18 cellular contexts compared by ENCODE assay signal in genomic region chr6:35173068-35174042, GRCh38. TPM values are rescaled to one million over a fixed set of nuclear protein-coding genes. Genes with fewer than 3 reads are reported as not detected.
DNase-seq lines count a peak whose midpoint lies in the region; ATAC-seq and TF ChIP-seq lines count a peak whose summit lies in the region.
"Had no signal": no experiment of that assay in that cellular context is flagged by ENCODE, and none has a peak within 500 bp of the region (broad histone marks: within the 10 kb centered on the region; RNA-seq: fewer than 3 reads in every experiment).

No MANE protein-coding gene starts in this region.

- CTCF ChIA-PET in activated naive CD4-positive, alpha-beta T cell treated with anti-CD3 and anti-CD28 coated beads, Interleukin-2, amount 10 ng/mL, durations not matched to agents 7 days and 5 days (lab: Charles Lee): interaction anchor here (1.5 to 1.7 kb wide), 2 partner anchors 13 to 26 kb away, joined by 5 read pairs; no protein-coding TSS in a partner anchor
- CTCF ChIA-PET in mammary epithelial cell (lab: Charles Lee; ENCODE audit: low non-redundant PET): no interaction called here

- no peak overlapping the region for H3K4me2 ChIP-seq in mammary epithelial cell (ENCODE audit: insufficient read depth, low read depth, low read length)
- H3K4me2 ChIP-seq: smooth muscle cell had no signal

- no peak overlapping the region for H3K27ac ChIP-seq in mammary epithelial cell (ENCODE audit: insufficient read depth, low read depth, low read length)

- no peaks in the 10 kb centered on the region for H3K36me3 Mint-ChIP-seq in activated naive CD4-positive, alpha-beta T cell treated with anti-CD3 and anti-CD28 coated beads, Interleukin-2, amount 10 ng/mL, durations not matched to agents 7 days and 5 days
- peaks cover 12% of the 10 kb centered on the region for H3K36me3 Mint-ChIP-seq in stimulated activated effector memory CD8-positive, alpha-beta T cell treated with anti-CD3 and anti-CD28 coated beads, Interleukin-12 subunit alpha, Interleukin-12 subunit beta, amount 100 ng/mL, for 72 hours
- peaks cover 5% of the 10 kb centered on the region for H3K36me3 Mint-ChIP-seq in T-helper 2 cell treated with Interferon-gamma antibody and Interleukin-4, amounts not matched to agents 5 μg/mL and 100 μg/mL, for 36 hours (ENCODE audit: low read depth)
- H3K36me3 Mint-ChIP-seq: activated naive CD4-positive, alpha-beta T cell treated with anti-CD3 and anti-CD28 coated beads, Interleukin-2, amount 50 U/mL, for 24 hours; immature natural killer cell had no signal

- H3K27me3 Mint-ChIP-seq in activated naive CD4-positive, alpha-beta T cell treated with anti-CD3 and anti-CD28 coated beads, Interleukin-2, amount 10 ng/mL, durations not matched to agents 7 days and 5 days: peaks cover 54% of the 10 kb centered on the region
- peaks cover 10% of the 10 kb centered on the region for H3K27me3 Mint-ChIP-seq in T-helper 2 cell treated with Interferon-gamma antibody and Interleukin-4, amounts not matched to agents 5 μg/mL and 100 μg/mL, for 36 hours (ENCODE audit: low read depth)
- H3K27me3 Mint-ChIP-seq: activated naive CD4-positive, alpha-beta T cell treated with anti-CD3 and anti-CD28 coated beads, Interleukin-2, amount 50 U/mL, for 24 hours had no signal

- DNase-seq in activated naive CD4-positive, alpha-beta T cell treated with anti-CD3 and anti-CD28 coated beads, Interleukin-2, amount 10 ng/mL, durations not matched to agents 7 days and 5 days: peak; percentile 23
- DNase-seq in activated naive CD4-positive, alpha-beta T cell treated with Interleukin-2 at 50 U/mL for 16 hours: no peak
- DNase-seq in NAMALWA (ENCODE audit: low spot score): peak; percentile 7
- DNase-seq in mammary epithelial cell: peak; percentile 69
- no peak for DNase-seq in stimulated activated effector memory CD8-positive, alpha-beta T cell treated with anti-CD3 and anti-CD28 coated beads, Interleukin-12 subunit alpha, Interleukin-12 subunit beta, amount 100 ng/mL, for 72 hours (ENCODE audit: low spot score in 2 of 2)
- no peak for DNase-seq in SIG-M5 treated with dmso at 0.1 percent for 504 hours (lab: John Stamatoyannopoulos, UW; ENCODE audit: unreplicated experiment)
- DNase-seq in T-helper 2 cell treated with Interferon-gamma antibody and Interleukin-4, amounts not matched to agents 5 μg/mL and 100 μg/mL, for 36 hours (ENCODE audit: low spot score): no peak
- DNase-seq: immature natural killer cell, NCI-H2029, NCI-H774, Right ventricle myocardium superior had no signal

- intact Hi-C loops in mammary epithelial cell (cut with micrococcal nuclease): no loop called here

- dilution Hi-C loops in mammary epithelial cell (cut with HindIII; ENCODE audit: low sequenced_read_pairs): no loop called here

- H3K9me3 Mint-ChIP-seq in activated naive CD4-positive, alpha-beta T cell treated with anti-CD3 and anti-CD28 coated beads, Interleukin-2, amount 10 ng/mL, durations not matched to agents 7 days and 5 days: peaks cover 5% of the 10 kb centered on the region
- H3K9me3 Mint-ChIP-seq in stimulated activated effector memory CD8-positive, alpha-beta T cell treated with anti-CD3 and anti-CD28 coated beads, Interleukin-12 subunit alpha, Interleukin-12 subunit beta, amount 100 ng/mL, for 72 hours: peaks cover 5% of the 10 kb centered on the region
- peaks cover 7% of the 10 kb centered on the region for H3K9me3 Mint-ChIP-seq in T-helper 2 cell treated with Interferon-gamma antibody and Interleukin-4, amounts not matched to agents 5 μg/mL and 100 μg/mL, for 36 hours
- H3K9me3 Mint-ChIP-seq: activated naive CD4-positive, alpha-beta T cell treated with anti-CD3 and anti-CD28 coated beads, Interleukin-2, amount 50 U/mL, for 24 hours had no signal

- no peak overlapping the region for H3K4me3 Mint-ChIP-seq in activated naive CD4-positive, alpha-beta T cell treated with anti-CD3 and anti-CD28 coated beads, Interleukin-2, amount 10 ng/mL, durations not matched to agents 7 days and 5 days
- H3K4me3 Mint-ChIP-seq in stimulated activated effector memory CD8-positive, alpha-beta T cell treated with anti-CD3 and anti-CD28 coated beads, Interleukin-12 subunit alpha, Interleukin-12 subunit beta, amount 100 ng/mL, for 72 hours: no peak overlapping the region
- no peak overlapping the region for H3K4me3 Mint-ChIP-seq in T-helper 2 cell treated with Interferon-gamma antibody and Interleukin-4, amounts not matched to agents 5 μg/mL and 100 μg/mL, for 36 hours
- H3K4me3 Mint-ChIP-seq: activated naive CD4-positive, alpha-beta T cell treated with anti-CD3 and anti-CD28 coated beads, Interleukin-2, amount 50 U/mL, for 24 hours had no signal

- peak; percentile 58 for ATAC-seq in stimulated activated effector memory CD8-positive, alpha-beta T cell treated with anti-CD3 and anti-CD28 coated beads, Interleukin-12 subunit alpha, Interleukin-12 subunit beta, amount 100 ng/mL, for 72 hours
- ATAC-seq in GM18870 (IDR thresholded peaks at IDR 0.05; ENCODE audit: unreplicated experiment): no peak

- H3K4me1 Mint-ChIP-seq in activated naive CD4-positive, alpha-beta T cell treated with anti-CD3 and anti-CD28 coated beads, Interleukin-2, amount 10 ng/mL, durations not matched to agents 7 days and 5 days: peaks cover 11% of the 10 kb centered on the region
- H3K4me1 Mint-ChIP-seq in stimulated activated effector memory CD8-positive, alpha-beta T cell treated with anti-CD3 and anti-CD28 coated beads, Interleukin-12 subunit alpha, Interleukin-12 subunit beta, amount 100 ng/mL, for 72 hours: peaks cover 28% of the 10 kb centered on the region
- H3K4me1 Mint-ChIP-seq in T-helper 2 cell treated with Interferon-gamma antibody and Interleukin-4, amounts not matched to agents 5 μg/mL and 100 μg/mL, for 36 hours (ENCODE audit: low read depth): peaks cover 10% of the 10 kb centered on the region
- H3K4me1 Mint-ChIP-seq: activated naive CD4-positive, alpha-beta T cell treated with anti-CD3 and anti-CD28 coated beads, Interleukin-2, amount 50 U/mL, for 24 hours had no signal

- no peaks in the 10 kb centered on the region for H3K36me3 ChIP-seq in mammary epithelial cell (ENCODE audit: insufficient read depth, low read length)

- no peaks in the 10 kb centered on the region for H4K20me1 ChIP-seq in mammary epithelial cell (ENCODE audit: insufficient read depth, low read length)

- peak overlapping the region; percentile 34 for H3K27ac Mint-ChIP-seq in activated naive CD4-positive, alpha-beta T cell treated with anti-CD3 and anti-CD28 coated beads, Interleukin-2, amount 10 ng/mL, durations not matched to agents 7 days and 5 days
- peak overlapping the region; percentile 66 for H3K27ac Mint-ChIP-seq in stimulated activated effector memory CD8-positive, alpha-beta T cell treated with anti-CD3 and anti-CD28 coated beads, Interleukin-12 subunit alpha, Interleukin-12 subunit beta, amount 100 ng/mL, for 72 hours
- H3K27ac Mint-ChIP-seq in T-helper 2 cell treated with Interferon-gamma antibody and Interleukin-4, amounts not matched to agents 5 μg/mL and 100 μg/mL, for 36 hours: no peak overlapping the region
- H3K27ac Mint-ChIP-seq: activated naive CD4-positive, alpha-beta T cell treated with anti-CD3 and anti-CD28 coated beads, Interleukin-2, amount 50 U/mL, for 24 hours had no signal

- in situ Hi-C loops in mammary epithelial cell (cut with MboI; ENCODE audit: low sequenced_read_pairs in 2 of 2): no loop called here

- H3K4me3 ChIP-seq in mammary epithelial cell (replicated peaks in 1 of 3; ENCODE audit: insufficient read depth in 1 of 3, low read depth in 2 of 3, low read length in 3 of 3): no peak overlapping the region
- H3K4me3 ChIP-seq: GM12878, smooth muscle cell had no signal

- H3K27me3 ChIP-seq in mammary epithelial cell (ENCODE audit: insufficient read depth, low read length): no peaks in the 10 kb centered on the region

- WGBS in mammary epithelial cell (ENCODE audit: low coverage, missing lambda C conversion rate): 54% methylated on average over 11 of the region's 11 CpGs

- H3K9ac ChIP-seq in mammary epithelial cell (ENCODE audit: insufficient read depth, low read length): no peak overlapping the region

- TF ChIP-seq CTCF in mammary epithelial cell (conservative IDR thresholded peaks at IDR 0.05 in 1 of 2, IDR thresholded peaks at IDR 0.05 in 1 of 2; ENCODE audit: extremely low read depth in 1 of 2, insufficient read depth in 1 of 2, low read depth in 1 of 2, low read length in 2 of 2): no peak

- no peaks in the 10 kb centered on the region for H3K79me2 ChIP-seq in mammary epithelial cell (ENCODE audit: insufficient read depth, low read length)

- H2AFZ ChIP-seq in mammary epithelial cell (ENCODE audit: low read depth, low read length): no peak overlapping the region

- BruUV-seq in mammary epithelial cell (replicated peaks; lab: Mats Ljungman, UMichigan): no TSS peak

- peaks cover 10% of the 10 kb centered on the region for H3K4me1 ChIP-seq in mammary epithelial cell (ENCODE audit: insufficient read depth, low read length)

- H3K9me3 ChIP-seq in mammary epithelial cell (replicated peaks; ENCODE audit: insufficient read depth, low read length): no peaks in the 10 kb centered on the region

RNA-seq across cellular contexts. Expression of gene TCP11, which starts 32.2 kb away (rescaled TPM):
- total RNA-seq in mammary epithelial cell: not detected
- not detected for polyA plus RNA-seq in mammary epithelial cell
- not detected for polyA minus RNA-seq in mammary epithelial cell
- total RNA-seq: activated CD8-positive, alpha-beta memory T cell treated with anti-CD3 and anti-CD28 coated beads for 36 hours; cardiac septum; GM12878; omental fat pad; Right ventricle myocardium superior; smooth muscle cell had no signal
- polyA plus RNA-seq: GM12878, immature natural killer cell had no signal

RNA-seq across cellular contexts. Expression of gene SCUBE3, which starts 40.4 kb away (rescaled TPM):
- total RNA-seq in mammary epithelial cell: under 1 TPM; under 0.01 to 0.19 TPM
- polyA plus RNA-seq in mammary epithelial cell: 0.06 TPM
- not detected for polyA minus RNA-seq in mammary epithelial cell

Comparison
In these comparisons a context has a peak if more than half of its experiments do, and no peak if none do; other contexts are left out.
1. DNase-seq: peak in activated naive CD4-positive, alpha-beta T cell treated with anti-CD3 and anti-CD28 coated beads, Interleukin-2, amount 10 ng/mL, durations not matched to agents 7 days and 5 days (single experiment), NAMALWA (single experiment) and mammary epithelial cell (single experiment); none in activated naive CD4-positive, alpha-beta T cell treated with Interleukin-2 at 50 U/mL for 16 hours (single experiment), stimulated activated effector memory CD8-positive, alpha-beta T cell treated with anti-CD3 and anti-CD28 coated beads, Interleukin-12 subunit alpha, Interleukin-12 subunit beta, amount 100 ng/mL, for 72 hours (0 of 2), SIG-M5 treated with dmso at 0.1 percent for 504 hours (single experiment) and T-helper 2 cell treated with Interferon-gamma antibody and Interleukin-4, amounts not matched to agents 5 μg/mL and 100 μg/mL, for 36 hours (single experiment).